Comparison of ENCODE assay signal across 18 cellular contexts in genomic region chr21:39842741-39843146, GRCh38. TPM values are rescaled to one million over a fixed set of nuclear protein-coding genes. Genes with fewer than 3 reads are reported as not detected.
"Had no signal": no experiment of that assay in that cellular context is flagged by ENCODE, and none has a peak within 500 bp of the region (broad histone marks: within the 10 kb centered on the region; RNA-seq: fewer than 3 reads in every experiment).

No MANE protein-coding gene starts in this region.

- H3K4me3 Mint-ChIP-seq: activated T-helper 17 cell treated with anti-CD3 and anti-CD28 coated beads, Interleukin-2, amount 50 U/mL, for 72 hours; dendritic cell treated with granulocyte-macrophage colony-stimulating factor and Interleukin-4, amounts not matched to agents 40 ng/mL and 50 ng/mL, for 4 days; effector memory CD8-positive, alpha-beta T cell; stimulated activated memory B cell treated with anti-CD40 and anti-IgM and Interleukin-4, amounts not matched to agents 10 μg/mL and 1 μg/mL and 100 μg/mL, for 72 hours had no signal

- DNase-seq: activated CD4-positive, CD25-positive, alpha-beta regulatory T cell treated with anti-CD3 and anti-CD28 coated beads, Interleukin-2, amount 50 U/mL, for 72 hours; activated naive CD4-positive, alpha-beta T cell treated with Interleukin-2 at 50 U/mL for 16 hours; activated T-cell treated with anti-CD3 and anti-CD28 coated beads for 4 hours; effector memory CD8-positive, alpha-beta T cell; gastrocnemius medialis; heart right ventricle; islet precursor cell; midbrain; pancreas; stimulated activated CD4-positive, alpha-beta T cell treated with anti-CD3 and anti-CD28 coated beads, Interleukin-2, amount 100 ng/mL, for 48 hours; tibial artery had no signal

- H3K9me3 Mint-ChIP-seq: dendritic cell treated with granulocyte-macrophage colony-stimulating factor and Interleukin-4, amounts not matched to agents 40 ng/mL and 50 ng/mL, for 4 days had no signal

- H3K27ac Mint-ChIP-seq: activated T-helper 17 cell treated with anti-CD3 and anti-CD28 coated beads, Interleukin-2, amount 50 U/mL, for 72 hours; dendritic cell treated with granulocyte-macrophage colony-stimulating factor and Interleukin-4, amounts not matched to agents 40 ng/mL and 50 ng/mL, for 4 days; effector memory CD8-positive, alpha-beta T cell; stimulated activated memory B cell treated with anti-CD40 and anti-IgM and Interleukin-4, amounts not matched to agents 10 μg/mL and 1 μg/mL and 100 μg/mL, for 72 hours had no signal

- H3K27me3 Mint-ChIP-seq: activated T-helper 17 cell treated with anti-CD3 and anti-CD28 coated beads, Interleukin-2, amount 50 U/mL, for 72 hours; dendritic cell treated with granulocyte-macrophage colony-stimulating factor and Interleukin-4, amounts not matched to agents 40 ng/mL and 50 ng/mL, for 4 days; stimulated activated memory B cell treated with anti-CD40 and anti-IgM and Interleukin-4, amounts not matched to agents 10 μg/mL and 1 μg/mL and 100 μg/mL, for 72 hours had no signal

- H3K4me1 Mint-ChIP-seq: activated T-helper 17 cell treated with anti-CD3 and anti-CD28 coated beads, Interleukin-2, amount 50 U/mL, for 72 hours; stimulated activated memory B cell treated with anti-CD40 and anti-IgM and Interleukin-4, amounts not matched to agents 10 μg/mL and 1 μg/mL and 100 μg/mL, for 72 hours had no signal

- H3K36me3 Mint-ChIP-seq: stimulated activated memory B cell treated with anti-CD40 and anti-IgM and Interleukin-4, amounts not matched to agents 10 μg/mL and 1 μg/mL and 100 μg/mL, for 72 hours had no signal

- ATAC-seq: activated T-helper 17 cell treated with anti-CD3 and anti-CD28 coated beads, Interleukin-2, amount 50 U/mL, for 72 hours; effector memory CD8-positive, alpha-beta T cell; gastrocnemius medialis; heart right ventricle; left lobe of liver; pancreas; stimulated activated memory B cell treated with anti-CD40 and anti-IgM and Interleukin-4, amounts not matched to agents 10 μg/mL and 1 μg/mL and 100 μg/mL, for 72 hours had no signal

RNA-seq across cellular contexts. Expression of gene PCP4, which starts 24.5 kb away (rescaled TPM):
- total RNA-seq: activated T-helper 17 cell treated with anti-CD3 and anti-CD28 coated beads, Interleukin-2, amount 50 U/mL, for 72 hours; ascending aorta; bronchial epithelial cell; gastrocnemius medialis; left lobe of liver; lung microvascular endothelial cell had no signal
